ENCODE assay signal across 1 cellular context in genomic region chr5:159511570-159511969, GRCh38.
TF ChIP-seq lines count a peak whose summit lies in the region.

No MANE protein-coding gene starts in this region.

TF ChIP-seq in A549, 52 proteins besides CTCF, POLR2A, EP300 and RAD21 (continued from another document):
- TF ChIP-seq JUNB (IDR thresholded peaks at IDR 0.05) (peak; percentile 76), HOXB5 (CRISPR knock-in tag; IDR thresholded peaks at IDR 0.05) (0 out of 2 replicates have a peak, but pooled peaks have one; percentile 47), GATA3 (IDR thresholded peaks at IDR 0.05; ENCODE audit: borderline replicate concordance) (peak; percentile 76; the same call in 1 of the 2 replicates), KDM1A (IDR thresholded peaks at IDR 0.05; ENCODE audit: low read depth) (no peak), RFX5 (IDR thresholded peaks at IDR 0.05) (no peak), CEBPB (IDR thresholded peaks at IDR 0.05) (peak in 1 of 2 experiments; percentile 59; a peak in 1 of 4 replicates), BCL3 (IDR thresholded peaks at IDR 0.05) (no peak)
